Comparison of ENCODE assay signal across 9 cellular contexts in genomic region chr3:72997421-72997961, GRCh38. TPM values are rescaled to one million over a fixed set of nuclear protein-coding genes. Genes with fewer than 3 reads are reported as not detected.
DNase-seq lines count a peak whose midpoint lies in the region; ATAC-seq, FAIRE-seq and TF ChIP-seq lines count a peak whose summit lies in the region.
"Had no signal": no experiment of that assay in that cellular context is flagged by ENCODE, and none has a peak within 500 bp of the region (broad histone marks: within the 10 kb centered on the region; RNA-seq: fewer than 3 reads in every experiment).

No MANE protein-coding gene starts in this region.

- peak overlapping the region; percentile 88 for H3K9ac ChIP-seq in KMS-11

- ATAC-seq in CD4-positive, CD25-positive, alpha-beta regulatory T cell (ENCODE audit: low read depth in 2 of 2): peak in 1 of 2 donors; percentile 4
- ATAC-seq in left lung: peak; percentile 46

- H3K4me3 Mint-ChIP-seq in CD4-positive, CD25-positive, alpha-beta regulatory T cell: peak overlapping the region; percentile 89 to 99 (median 94)

- peak overlapping the region; percentile 92 for H3K4me3 ChIP-seq in CD4-positive, CD25-positive, alpha-beta regulatory T cell (ENCODE audit: low read depth, low read length)
- H3K4me3 ChIP-seq in KMS-11 (IDR thresholded peaks at IDR 0.05; ENCODE audit: insufficient read depth, low read depth, low read length) (peak overlapping the region; percentile 37), left lung (peak overlapping the region; percentile 88 to 91)

- DNase-seq in CD4-positive, CD25-positive, alpha-beta regulatory T cell: peak; percentile 47 to 69 (median 61)
- DNase-seq in GM19239 (ENCODE audit: insufficient read length, low spot score) (no peak), T-helper 2 cell (peak in 4 of 5 experiments; percentile 5 to 77 (median 30)), left lung (no peak), GM12892 (ENCODE audit: insufficient read length) (no peak)
- DNase-seq in stimulated activated CD8-positive, alpha-beta memory T cell treated with anti-CD3 and anti-CD28 coated beads, Interleukin-7, amount 100 ng/mL, for 1 hour (ENCODE audit: low read depth in 2 of 2): peak; percentile 8 to 9

- no peaks in the 10 kb centered on the region for H3K27me3 Mint-ChIP-seq in CD4-positive, CD25-positive, alpha-beta regulatory T cell

- H3K79me2 ChIP-seq in KMS-11 (ENCODE audit: insufficient read depth, low read depth): peaks cover 53% of the 10 kb centered on the region

- TF ChIP-seq POLR2A in GM12892 (IDR thresholded peaks at IDR 0.05; ENCODE audit: low read depth, low read length): no peak

- no peaks in the 10 kb centered on the region for H4K20me1 ChIP-seq in KMS-11 (ENCODE audit: insufficient read depth)

- H3K27me3 ChIP-seq in CD4-positive, CD25-positive, alpha-beta regulatory T cell (ENCODE audit: control insufficient read depth, insufficient read depth, low read length): no peaks in the 10 kb centered on the region
- no peaks in the 10 kb centered on the region for H3K27me3 ChIP-seq in KMS-11 (ENCODE audit: insufficient read depth, low read depth)
- no peaks in the 10 kb centered on the region for H3K27me3 ChIP-seq in left lung

- peaks cover 0 to 2% (median 0%) of the 10 kb centered on the region in 7 donors for H3K9me3 Mint-ChIP-seq in CD4-positive, CD25-positive, alpha-beta regulatory T cell

- TF ChIP-seq CTCF in KMS-11 (conservative IDR thresholded peaks at IDR 0.05; ENCODE audit: low read depth, low read length) (peak; percentile 22; the same call in 1 of the 2 replicates), left lung (IDR thresholded peaks at IDR 0.05) (peak in 1 of 2 donors; percentile 33)

- H2AFZ ChIP-seq in KMS-11 (ENCODE audit: low read depth): peak overlapping the region; percentile 49

- intact Hi-C loops in left lung (cut with DNase I): no loop called here

- peaks cover 30 to 55% (median 38%) of the 10 kb centered on the region in 4 donors for H3K4me1 Mint-ChIP-seq in CD4-positive, CD25-positive, alpha-beta regulatory T cell

- peaks cover 23% of the 10 kb centered on the region for H3K36me3 Mint-ChIP-seq in CD4-positive, CD25-positive, alpha-beta regulatory T cell

- H3K36me3 ChIP-seq in CD4-positive, CD25-positive, alpha-beta regulatory T cell (ENCODE audit: control insufficient read depth, insufficient read depth, low read length): peaks cover 28% of the 10 kb centered on the region
- H3K36me3 ChIP-seq in KMS-11 (ENCODE audit: insufficient read depth): 0 out of 2 replicates have a peak, but pooled peaks cover 4% of the 10 kb centered on the region
- peaks cover 0 to 17% of the 10 kb centered on the region in 2 donors for H3K36me3 ChIP-seq in left lung

- H3K27ac ChIP-seq in CD4-positive, CD25-positive, alpha-beta regulatory T cell (ENCODE audit: insufficient read depth, low read length, poor library complexity, severe bottlenecking): peak overlapping the region; percentile 95
- H3K27ac ChIP-seq in KMS-11 (peak overlapping the region; percentile 92), cingulate gyrus (ENCODE audit: low read depth, low read length) (peak overlapping the region; percentile 48), left lung (peak overlapping the region; percentile 97 to 98)

- H3K4me2 ChIP-seq in KMS-11: peak overlapping the region; percentile 85

- FAIRE-seq in GM19239 (lab: Jason Lieb, UNC) (peak; percentile 86), GM12892 (lab: Jason Lieb, UNC) (no peak)
- FAIRE-seq: colon had no signal

- H3K4me1 ChIP-seq in CD4-positive, CD25-positive, alpha-beta regulatory T cell (ENCODE audit: control insufficient read depth, insufficient read depth, low read length, poor library complexity, severe bottlenecking): peaks cover 52% of the 10 kb centered on the region
- H3K4me1 ChIP-seq in KMS-11 (ENCODE audit: low read depth, poor library complexity, severe bottlenecking) (peaks cover 29% of the 10 kb centered on the region), left lung (peaks cover 17 to 52% of the 10 kb centered on the region in 2 donors)

- no peaks in the 10 kb centered on the region for H3K9me3 ChIP-seq in CD4-positive, CD25-positive, alpha-beta regulatory T cell (ENCODE audit: control insufficient read depth in 2 of 2, low read length in 2 of 2)
- H3K9me3 ChIP-seq in left lung: no peaks in the 10 kb centered on the region

- H3K27ac Mint-ChIP-seq in CD4-positive, CD25-positive, alpha-beta regulatory T cell: peak overlapping the region; percentile 69 to 93 (median 85)

RNA-seq across cellular contexts. Expression of gene PPP4R2, which starts 0.9 kb away (rescaled TPM):
- total RNA-seq in CD4-positive, CD25-positive, alpha-beta regulatory T cell: 98.4 TPM
- 10 to 100 TPM; 39.1 to 65.6 (median 51.7) TPM for polyA plus RNA-seq in CD4-positive, CD25-positive, alpha-beta regulatory T cell
- 10 to 100 TPM; 71.5 to 73.0 TPM for total RNA-seq in left lung
- 38.4 TPM for polyA plus RNA-seq in GM12892 (2012; ENCODE audit: missing spikeins)

Comparison
In these comparisons a context has a peak if more than half of its experiments do, and no peak if none do; other contexts are left out.
1. DNase-seq: peak in CD4-positive, CD25-positive, alpha-beta regulatory T cell (3 of 3), T-helper 2 cell (4 of 5) and stimulated activated CD8-positive, alpha-beta memory T cell treated with anti-CD3 and anti-CD28 coated beads, Interleukin-7, amount 100 ng/mL, for 1 hour (2 of 2); none in GM19239 (single experiment), left lung (0 of 2) and GM12892 (single experiment).
2. H3K4me3 ChIP-seq: peak in every context shown above with its lines; median percentile 92 in CD4-positive, CD25-positive, alpha-beta regulatory T cell; 90 in left lung; 37 in KMS-11.
3. Peak in every context shown above with its lines, with median percentiles within 50 percentile points of each other: H3K27ac ChIP-seq.